ENCODE assay signal across 1 cellular context in genomic region chr19:12828494-12828893, GRCh38.
TF ChIP-seq lines count a peak whose summit lies in the region.

No MANE protein-coding gene starts in this region.

TF ChIP-seq in HepG2, 621 proteins besides CTCF, POLR2A, EP300 and RAD21 (continues in another document):
- TF ChIP-seq PAF1 (CRISPR knock-in tag; IDR thresholded peaks at IDR 0.05) (no peak), ZNF7 (CRISPR knock-in tag; IDR thresholded peaks at IDR 0.05) (no peak), ZBTB37 (CRISPR knock-in tag; IDR thresholded peaks at IDR 0.05) (no peak), NRL (CRISPR knock-in tag; IDR thresholded peaks at IDR 0.05; ENCODE audit: borderline replicate concordance) (no peak), HOXA3 (CRISPR knock-in tag; IDR thresholded peaks at IDR 0.05) (peak; percentile 20; the same call in 1 of the 2 replicates), SMARCC2 (IDR thresholded peaks at IDR 0.05) (no peak), STAT6 (CRISPR knock-in tag; IDR thresholded peaks at IDR 0.05; ENCODE audit: borderline replicate concordance) (no peak), ZNF44 (CRISPR knock-in tag; IDR thresholded peaks at IDR 0.05) (no peak), KDM1A (CRISPR knock-in tag; IDR thresholded peaks at IDR 0.05) (no peak), TBP (CRISPR knock-in tag; IDR thresholded peaks at IDR 0.05) (no peak), ZFX (CRISPR knock-in tag; IDR thresholded peaks at IDR 0.05; ENCODE audit: low read depth) (peak; percentile 66; the same call in 1 of the 2 replicates), HNRNPLL (IDR thresholded peaks at IDR 0.05; ENCODE audit: low read depth, low read length, poor library complexity, severe bottlenecking) (peak; percentile 70), FOXP1 (IDR thresholded peaks at IDR 0.05) (no peak), FOXP1 (CRISPR knock-in tag; IDR thresholded peaks at IDR 0.05) (no peak), SMAD1 (CRISPR knock-in tag; IDR thresholded peaks at IDR 0.05; ENCODE audit: borderline replicate concordance, low read depth) (no peak), XBP1 (CRISPR knock-in tag; IDR thresholded peaks at IDR 0.05) (no peak), SOX6 (IDR thresholded peaks at IDR 0.05) (no peak), SOX6 (CRISPR knock-in tag; IDR thresholded peaks at IDR 0.05) (no peak), GPN1 (CRISPR knock-in tag; IDR thresholded peaks at IDR 0.05; ENCODE audit: borderline replicate concordance) (no peak), ZFP36 (IDR thresholded peaks at IDR 0.05; ENCODE audit: borderline replicate concordance, low read depth, low read length, partially characterized antibody) (no peak), ZNF557 (CRISPR knock-in tag; IDR thresholded peaks at IDR 0.05) (no peak), AHR (CRISPR knock-in tag; IDR thresholded peaks at IDR 0.05) (no peak), TCF7L2 (IDR thresholded peaks at IDR 0.05; ENCODE audit: low read depth, low read length) (no peak), PPARG (CRISPR knock-in tag; conservative IDR thresholded peaks at IDR 0.05) (no peak), LBX2 (CRISPR knock-in tag; IDR thresholded peaks at IDR 0.05; ENCODE audit: borderline replicate concordance) (no peak), ZSCAN29 (CRISPR knock-in tag; conservative IDR thresholded peaks at IDR 0.05) (no peak), ZNF317 (CRISPR knock-in tag; IDR thresholded peaks at IDR 0.05) (no peak), ZNF33B (CRISPR knock-in tag; IDR thresholded peaks at IDR 0.05) (no peak), NR2C2 (CRISPR knock-in tag; IDR thresholded peaks at IDR 0.05; ENCODE audit: borderline replicate concordance) (no peak), GABPA (IDR thresholded peaks at IDR 0.05; ENCODE audit: low read depth, low read length) (no peak), GABPA (CRISPR knock-in tag; IDR thresholded peaks at IDR 0.05; ENCODE audit: low read depth) (no peak), ZNF207 (IDR thresholded peaks at IDR 0.05; ENCODE audit: borderline replicate concordance) (no peak), HIC2 (CRISPR knock-in tag; IDR thresholded peaks at IDR 0.05; ENCODE audit: low read depth) (peak; percentile 64; the same call in 1 of the 2 replicates), KMT2B (CRISPR knock-in tag; IDR thresholded peaks at IDR 0.05) (no peak), ZNF747 (CRISPR knock-in tag; IDR thresholded peaks at IDR 0.05; ENCODE audit: borderline replicate concordance) (no peak), GLMP (CRISPR knock-in tag; IDR thresholded peaks at IDR 0.05; ENCODE audit: borderline replicate concordance) (no peak), BRD4 (CRISPR knock-in tag; IDR thresholded peaks at IDR 0.05) (no peak), ZNF335 (CRISPR knock-in tag; IDR thresholded peaks at IDR 0.05) (no peak), KAT8 (CRISPR knock-in tag; IDR thresholded peaks at IDR 0.05) (no peak), ZNF687 (CRISPR knock-in tag; IDR thresholded peaks at IDR 0.05) (peak; percentile 62; the same call in 1 of the 2 replicates), ZNF343 (CRISPR knock-in tag; IDR thresholded peaks at IDR 0.05) (no peak), NBN (conservative IDR thresholded peaks at IDR 0.05) (no peak), HNRNPL (IDR thresholded peaks at IDR 0.05; ENCODE audit: low read depth, low read length) (peak; percentile 73; the same call in 1 of the 2 replicates), TBL1XR1 (IDR thresholded peaks at IDR 0.05; ENCODE audit: borderline replicate concordance, low read length, partially characterized antibody) (no peak), ZNF646 (CRISPR knock-in tag; IDR thresholded peaks at IDR 0.05) (no peak), ZNF614 (CRISPR knock-in tag; IDR thresholded peaks at IDR 0.05; ENCODE audit: borderline replicate concordance) (no peak), ZBTB25 (CRISPR knock-in tag; IDR thresholded peaks at IDR 0.05) (no peak)
